Comparison of ENCODE assay signal across 8 cellular contexts in the genomic region with DNA sequence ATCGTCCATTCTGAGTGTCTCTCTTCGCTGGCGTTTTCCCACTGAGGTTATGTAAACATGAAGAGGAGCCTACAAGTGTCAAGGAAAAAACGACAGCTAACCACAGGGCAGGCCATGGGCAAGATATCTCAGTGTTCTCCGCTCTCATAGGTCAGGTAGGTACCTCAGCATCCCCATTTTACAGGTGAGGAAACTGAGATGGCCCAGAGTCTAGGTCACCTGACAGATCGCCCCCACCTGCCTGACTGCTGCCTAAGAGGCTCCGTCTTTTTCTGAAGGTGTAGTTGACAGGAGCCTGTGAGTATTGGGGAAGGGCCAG. TPM values are rescaled to one million over a fixed set of nuclear protein-coding genes. Genes with fewer than 3 reads are reported as not detected.
DNase-seq lines count a peak whose midpoint lies in the region; ATAC-seq and TF ChIP-seq lines count a peak whose summit lies in the region.

No MANE protein-coding gene starts in this region.

- POLR2A ChIA-PET in OCI-LY7 (lab: Charles Lee), result interaction anchor here (0.5 to 2.5 kb wide), 7 partner anchors 9 to 408 kb away, joined by 3 to 18 read pairs (median 4); a partner anchor contains a TSS

- TSS peak; percentile 38 for BruUV-seq in OCI-LY7 (replicated peaks; lab: Mats Ljungman, UMichigan)

- H3K4me2 ChIP-seq in DND-41 (ENCODE audit: insufficient read depth, low read length), result peak overlapping the region; percentile 85
- H3K4me2 ChIP-seq in OCI-LY7 (ENCODE audit: low read length), result peak overlapping the region; percentile 97

- H3K79me2 ChIP-seq in DND-41 (ENCODE audit: insufficient read depth, low read length) (peaks cover 37% of the 10 kb centered on the region), OCI-LY7 (ENCODE audit: insufficient read depth, low read depth, low read length) (peaks cover 22% of the 10 kb centered on the region)

- no peak for TF ChIP-seq EP300 in ovary (IDR thresholded peaks at IDR 0.05)

- intact Hi-C loops in OCI-LY7 (cut with micrococcal nuclease; ENCODE audit: unreplicated experiment) (loop anchor here (1.0 kb wide), 1 partner anchor 346 kb away; no protein-coding TSS in a partner anchor), ovary (cut with DNase I) (loop anchor here in 2 of 4 donors (5.0 to 10.0 kb wide), 2 partner anchors 183 to 346 kb away; a partner anchor contains a TSS)

- H3K27ac ChIP-seq in DND-41 (ENCODE audit: low read length), result peak overlapping the region; percentile 77
- H3K27ac ChIP-seq in OCI-LY7 (ENCODE audit: low read depth, low read length, poor library complexity, severe bottlenecking), result peak overlapping the region; percentile 44
- peak overlapping the region; percentile 49 to 84 for H3K27ac ChIP-seq in ovary

- WGBS in ovary, 3 donors, result 6 to 14% (median 7%) methylated on average over 7 of the region's 7 CpGs

- H3K9me2 ChIP-seq in OCI-LY7 (ENCODE audit: insufficient read depth, low read length), result no peaks in the 10 kb centered on the region

- H3K4me3 ChIP-seq in DND-41 (ENCODE audit: low read depth in 1 of 2, low read length in 2 of 2), result peak overlapping the region; percentile 50 to 92
- H3K4me3 ChIP-seq in OCI-LY7 (ENCODE audit: low read depth, low read length, poor library complexity, severe bottlenecking), result peak overlapping the region; percentile 84
- peak overlapping the region; percentile 90 for H3K4me3 ChIP-seq in epithelial cell of esophagus (ENCODE audit: low read length)
- H3K4me3 ChIP-seq in ovary, result peak overlapping the region; percentile 89

- ATAC-seq in DND-41 (ENCODE audit: insufficient read depth, low read depth), result no peak
- no peak for ATAC-seq in GM19452 (IDR thresholded peaks at IDR 0.05; ENCODE audit: unreplicated experiment)
- no peak for ATAC-seq in GM21825 (IDR thresholded peaks at IDR 0.05; ENCODE audit: unreplicated experiment)

- DNase-seq in DND-41 (no peak), OCI-LY7 (ENCODE audit: low spot score) (peak; percentile 25), epithelial cell of esophagus (ENCODE audit: low read depth) (no peak), ovary (peak in 1 of 5 donors; percentile 32), foreskin melanocyte (no peak)
- no peak for DNase-seq in NK-92 treated with Interleukin-12 subunit alpha and Interleukin-12 subunit beta, amount 100 ng/mL, for 24 hours (lab: John Stamatoyannopoulos, UW)

- peaks cover 8% of the 10 kb centered on the region; the same call in 1 of the 2 replicates for H4K20me1 ChIP-seq in DND-41 (ENCODE audit: insufficient read depth, low read length)
- H4K20me1 ChIP-seq in OCI-LY7 (ENCODE audit: insufficient read depth, low read length), result no peaks in the 10 kb centered on the region

- peaks cover 20% of the 10 kb centered on the region for H3K36me3 ChIP-seq in DND-41 (ENCODE audit: insufficient read depth, low read length)
- peaks cover 25% of the 10 kb centered on the region for H3K36me3 ChIP-seq in OCI-LY7 (ENCODE audit: insufficient read depth, low read length)
- no peaks in the 10 kb centered on the region for H3K36me3 ChIP-seq in ovary

- no peak for TF ChIP-seq POLR2A in ovary (IDR thresholded peaks at IDR 0.05)

- H3K9me3 ChIP-seq in DND-41 (ENCODE audit: insufficient read depth, low read length, severe bottlenecking), result no peaks in the 10 kb centered on the region
- peaks cover 12% of the 10 kb centered on the region for H3K9me3 ChIP-seq in OCI-LY7 (ENCODE audit: low read length)
- H3K9me3 ChIP-seq in ovary, result no peaks in the 10 kb centered on the region

- H2AFZ ChIP-seq in DND-41 (ENCODE audit: low read depth, low read length) (peak overlapping the region; percentile 86), OCI-LY7 (ENCODE audit: low read length) (peak overlapping the region; percentile 78)

- H3K4me1 ChIP-seq in DND-41 (ENCODE audit: insufficient read depth, low read length) (peaks cover 29% of the 10 kb centered on the region), OCI-LY7 (ENCODE audit: insufficient read depth, low read length, poor library complexity, severe bottlenecking) (peaks cover 20% of the 10 kb centered on the region), ovary (ENCODE audit: insufficient read depth) (peaks cover 8% of the 10 kb centered on the region)

- CTCF ChIA-PET in OCI-LY7 (lab: Charles Lee; ENCODE audit: unreplicated experiment), result interaction anchor here (0.6 to 0.9 kb wide), 2 partner anchors 140 to 346 kb away, joined by 3 read pairs; a partner anchor contains a TSS

- H3K9ac ChIP-seq in DND-41 (ENCODE audit: low read depth, low read length), result peak overlapping the region; percentile 70

- H3K27me3 ChIP-seq in DND-41 (ENCODE audit: insufficient read depth, low read length, poor library complexity), result no peaks in the 10 kb centered on the region
- H3K27me3 ChIP-seq in ovary, result no peaks in the 10 kb centered on the region

- TF ChIP-seq CTCF in DND-41 (IDR thresholded peaks at IDR 0.05; ENCODE audit: borderline replicate concordance, extremely low read depth, low read length, poor library complexity, severe bottlenecking) (no peak), OCI-LY7 (conservative IDR thresholded peaks at IDR 0.05; ENCODE audit: low read length) (no peak), epithelial cell of esophagus (IDR thresholded peaks at IDR 0.05; ENCODE audit: insufficient read depth, low read depth, low read length, missing control alignments) (no peak), ovary (IDR thresholded peaks at IDR 0.05) (no peak)

RNA-seq across cellular contexts. Expression of a gene that starts 0.8 kb away (rescaled TPM):
- total RNA-seq in OCI-LY7 (2014; rRNA removed; shearing (Covaris generic)), result 49.8 and 62.4 TPM in 2 replicates
- total RNA-seq in OCI-LY7 (2022) (57.6 and 63.8 TPM in 2 replicates), ovary (10 to 100 TPM; 28.3 to 49.2 (median 43.4) TPM)
- 10 to 100 TPM; 48.7 to 82.8 TPM for polyA plus RNA-seq in ovary

RNA-seq across cellular contexts. Expression of a gene that starts 11.9 kb away (rescaled TPM):
- 23.0 and 31.5 TPM in 2 replicates for total RNA-seq in OCI-LY7 (2014; rRNA removed; shearing (Covaris generic))
- total RNA-seq in OCI-LY7 (2022) (111 and 114 TPM in 2 replicates), ovary (100 to 1,000 TPM in 4 of 7 donors, 10 to 100 TPM in 3; 26.3 to 287 (median 130) TPM)
- polyA plus RNA-seq in ovary, result 100 to 1,000 TPM; 112 to 211 TPM

RNA-seq across cellular contexts. Expression of a gene that starts 17.4 kb away (rescaled TPM):
- total RNA-seq in OCI-LY7 (2014; rRNA removed; shearing (Covaris generic)), result 0.05 TPM in 1 of 2 replicates, not detected in the other
- total RNA-seq in OCI-LY7 (2022) (0.23 and 0.35 TPM in 2 replicates), ovary (10 to 100 TPM in 1 of 7 donors, 1 to 10 TPM in 6; 3.4 to 10.2 (median 7.3) TPM)
- polyA plus RNA-seq in ovary, result 1 to 10 TPM; 8.5 to 8.8 TPM

RNA-seq across cellular contexts. Expression of a gene that starts 20.8 kb away (rescaled TPM):
- total RNA-seq in OCI-LY7 (2014; rRNA removed; shearing (Covaris generic)), result 11.2 and 16.9 TPM in 2 replicates
- total RNA-seq in OCI-LY7 (2022), result 14.4 and 14.9 TPM in 2 replicates
- 10 to 100 TPM; 18.7 to 34.3 (median 20.3) TPM for total RNA-seq in ovary
- polyA plus RNA-seq in ovary, result 10 to 100 TPM; 17.6 to 18.1 TPM

RNA-seq across cellular contexts. Expression of a gene that starts 39.2 kb away (rescaled TPM):
- 2.4 and 3.0 TPM in 2 replicates for total RNA-seq in OCI-LY7 (2014; rRNA removed; shearing (Covaris generic))
- total RNA-seq in OCI-LY7 (2022) (4.1 and 4.5 TPM in 2 replicates), ovary (1 to 10 TPM in 4 of 7 donors, under 1 TPM in 3; 0.73 to 2.0 (median 1.2) TPM)
- under 1 TPM; 0.28 to 0.30 TPM for polyA plus RNA-seq in ovary
